9 cellular contexts compared by ENCODE assay signal in the genomic region with DNA sequence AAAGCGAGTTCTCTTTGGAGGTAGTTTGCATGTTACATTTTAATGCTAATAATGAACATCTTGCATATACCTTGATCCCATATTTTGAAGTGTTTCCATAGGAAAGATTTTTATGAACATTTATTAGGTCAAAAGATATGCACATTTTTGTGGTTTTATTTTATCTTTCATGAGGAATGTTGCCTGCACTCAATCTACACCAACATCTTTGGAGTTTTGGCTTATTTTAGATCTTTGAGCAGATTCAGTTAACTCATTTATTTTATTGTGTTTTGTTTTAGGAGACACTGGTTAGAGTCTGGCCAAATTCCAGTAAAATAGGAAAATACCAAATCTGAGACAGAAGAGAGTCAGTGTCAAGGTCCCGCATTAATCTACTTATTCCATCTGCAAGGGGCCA.
"Had no signal": no experiment of that assay in that cellular context is flagged by ENCODE, and none has a peak within 500 bp of the region (broad histone marks: within the 10 kb centered on the region; RNA-seq: fewer than 3 reads in every experiment).

No MANE protein-coding gene starts in this region.

- H3K4me3 ChIP-seq: GM23248, GM23338, HAP-1 had no signal

- DNase-seq: GM23248, GOT3, H7, H9, HCEC 1CT, HFFc6 had no signal

- H3K9ac ChIP-seq: GM23248 had no signal

- H3K27ac ChIP-seq: GM23248 had no signal

- H3K36me3 ChIP-seq: HAP-1 had no signal

- H3K9me3 ChIP-seq: HAP-1 had no signal

- H2AFZ ChIP-seq: GM23248, GM23338 had no signal

- H3K4me1 ChIP-seq: HAP-1 had no signal

- ATAC-seq: GM23338, HCT116 had no signal

- H3K4me2 ChIP-seq: GM23338 had no signal
